In genomic region chr2:224922142-224922727, GRCh38 we compare ENCODE assay signal across 9 cellular contexts.
DNase-seq lines count a peak whose midpoint lies in the region; ATAC-seq and TF ChIP-seq lines count a peak whose summit lies in the region.
"Had no signal": no experiment of that assay in that cellular context is flagged by ENCODE, and none has a peak within 500 bp of the region (broad histone marks: within the 10 kb centered on the region; RNA-seq: fewer than 3 reads in every experiment).

No MANE protein-coding gene starts in this region.

- H3K9ac ChIP-seq in OCI-LY3 (ENCODE audit: low read length) = no peak overlapping the region

- no peaks in the 10 kb centered on the region for H3K27me3 Mint-ChIP-seq in memory B cell
- no peaks in the 10 kb centered on the region for H3K27me3 Mint-ChIP-seq in WTC11 (ENCODE audit: low read depth)

- H3K36me3 ChIP-seq in OCI-LY3 (replicated peaks; ENCODE audit: low read depth, low read length) = peaks cover 25% of the 10 kb centered on the region
- H3K36me3 ChIP-seq in ovary = no peaks in the 10 kb centered on the region

- intact Hi-C loops in ovary (cut with DNase I) = no loop called here

- ATAC-seq in GM18873 (IDR thresholded peaks at IDR 0.05; ENCODE audit: low FRiP score, unreplicated experiment) (peak; percentile 56), HG02852 (IDR thresholded peaks at IDR 0.05; ENCODE audit: unreplicated experiment) (peak; percentile 67), memory B cell (ENCODE audit: low read depth) (peak; percentile 74), WTC11 (no peak)
- ATAC-seq: Panc1 had no signal

- peak overlapping the region; percentile 22; the same call in 1 of the 2 replicates for H3K4me2 ChIP-seq in OCI-LY3 (ENCODE audit: low read length)

- POLR2A ChIA-PET in WTC11 (lab: Charles Lee) = no interaction called here

- H3K4me1 Mint-ChIP-seq in memory B cell (peaks cover 35% of the 10 kb centered on the region), WTC11 (peaks cover 6% of the 10 kb centered on the region; the same call in 1 of the 2 replicates)

- 42 to 69% (median 47%) methylated on average over 2 of the region's 2 CpGs for WGBS in ovary, 3 donors

- H3K36me3 Mint-ChIP-seq in memory B cell = peaks cover 15% of the 10 kb centered on the region
- H3K36me3 Mint-ChIP-seq in WTC11 = no peaks in the 10 kb centered on the region

- H3K4me3 Mint-ChIP-seq in memory B cell (peak overlapping the region; percentile 40), WTC11 (no peak overlapping the region)

- peak overlapping the region; percentile 11 for H3K27ac Mint-ChIP-seq in memory B cell
- H3K27ac Mint-ChIP-seq in WTC11 = no peak overlapping the region

- TF ChIP-seq POLR2A in ovary (IDR thresholded peaks at IDR 0.05) = no peak

- TF ChIP-seq CTCF in OCI-LY3 (IDR thresholded peaks at IDR 0.05; ENCODE audit: low read depth, low read length) (no peak), WTC11 (IDR thresholded peaks at IDR 0.05) (no peak), ovary (IDR thresholded peaks at IDR 0.05) (no peak)

- H3K9me3 Mint-ChIP-seq in memory B cell = no peaks in the 10 kb centered on the region
- H3K9me3 Mint-ChIP-seq in WTC11 = no peaks in the 10 kb centered on the region

- no peak for DNase-seq in memory B cell (ENCODE audit: low spot score in 2 of 2)
- DNase-seq in WTC11 (ENCODE audit: low spot score) = no peak
- no peak for DNase-seq in activated CD4-positive, CD25-positive, alpha-beta regulatory T cell (lab: John Stamatoyannopoulos, UW)
- no peak for DNase-seq in ovary
- no peak for DNase-seq in COR-L47 (lab: John Stamatoyannopoulos, UW)

- CTCF ChIA-PET in WTC11 (lab: Charles Lee) = interaction anchor here (0.7 kb wide), 1 partner anchor 25 kb away, joined by 4 read pairs; no protein-coding TSS in a partner anchor

- H3K27me3 ChIP-seq in OCI-LY3 (ENCODE audit: low read depth, low read length) = no peaks in the 10 kb centered on the region
- no peaks in the 10 kb centered on the region for H3K27me3 ChIP-seq in ovary

- H2AFZ ChIP-seq in OCI-LY3 (ENCODE audit: low read depth, low read length) = no peak overlapping the region

- peaks cover 29% of the 10 kb centered on the region for H3K79me2 ChIP-seq in OCI-LY3 (ENCODE audit: low read length)

- peaks cover 32% of the 10 kb centered on the region; the same call in 1 of the 2 replicates for H4K20me1 ChIP-seq in OCI-LY3 (ENCODE audit: insufficient read depth, low read length)

- H3K4me3 ChIP-seq in OCI-LY3 (ENCODE audit: low read length) (no peak overlapping the region), ovary (no peak overlapping the region)

- peaks cover 53% of the 10 kb centered on the region for H3K4me1 ChIP-seq in OCI-LY3 (ENCODE audit: low read length)
- peaks cover 5% of the 10 kb centered on the region for H3K4me1 ChIP-seq in ovary (ENCODE audit: insufficient read depth)

- H3K9me3 ChIP-seq in OCI-LY3 (ENCODE audit: insufficient read depth, low read length) (no peaks in the 10 kb centered on the region), ovary (no peaks in the 10 kb centered on the region)

- no peak for TF ChIP-seq EP300 in ovary (IDR thresholded peaks at IDR 0.05)

- H3K27ac ChIP-seq in OCI-LY3 (ENCODE audit: low read length) (no peak overlapping the region), ovary (no peak overlapping the region)

TF ChIP-seq in WTC11, 78 proteins besides CTCF, POLR2A, EP300 and RAD21:
- TF ChIP-seq NR1H2 (CRISPR knock-in tag; IDR thresholded peaks at IDR 0.05) (no peak), SMAD3 (CRISPR knock-in tag; IDR thresholded peaks at IDR 0.05; ENCODE audit: borderline replicate concordance) (no peak), E2F1 (CRISPR knock-in tag; IDR thresholded peaks at IDR 0.05) (no peak), ZNF317 (CRISPR knock-in tag; IDR thresholded peaks at IDR 0.05; ENCODE audit: borderline replicate concordance, low read depth) (no peak), ZBTB43 (CRISPR knock-in tag; IDR thresholded peaks at IDR 0.05) (no peak), HMGA2 (CRISPR knock-in tag; IDR thresholded peaks at IDR 0.05) (no peak), JAZF1 (CRISPR knock-in tag; IDR thresholded peaks at IDR 0.05) (no peak), ETV6 (CRISPR knock-in tag; IDR thresholded peaks at IDR 0.05) (no peak), ZBTB21 (CRISPR knock-in tag; IDR thresholded peaks at IDR 0.05; ENCODE audit: borderline replicate concordance) (no peak)
- TF ChIP-seq, protein P1, sequence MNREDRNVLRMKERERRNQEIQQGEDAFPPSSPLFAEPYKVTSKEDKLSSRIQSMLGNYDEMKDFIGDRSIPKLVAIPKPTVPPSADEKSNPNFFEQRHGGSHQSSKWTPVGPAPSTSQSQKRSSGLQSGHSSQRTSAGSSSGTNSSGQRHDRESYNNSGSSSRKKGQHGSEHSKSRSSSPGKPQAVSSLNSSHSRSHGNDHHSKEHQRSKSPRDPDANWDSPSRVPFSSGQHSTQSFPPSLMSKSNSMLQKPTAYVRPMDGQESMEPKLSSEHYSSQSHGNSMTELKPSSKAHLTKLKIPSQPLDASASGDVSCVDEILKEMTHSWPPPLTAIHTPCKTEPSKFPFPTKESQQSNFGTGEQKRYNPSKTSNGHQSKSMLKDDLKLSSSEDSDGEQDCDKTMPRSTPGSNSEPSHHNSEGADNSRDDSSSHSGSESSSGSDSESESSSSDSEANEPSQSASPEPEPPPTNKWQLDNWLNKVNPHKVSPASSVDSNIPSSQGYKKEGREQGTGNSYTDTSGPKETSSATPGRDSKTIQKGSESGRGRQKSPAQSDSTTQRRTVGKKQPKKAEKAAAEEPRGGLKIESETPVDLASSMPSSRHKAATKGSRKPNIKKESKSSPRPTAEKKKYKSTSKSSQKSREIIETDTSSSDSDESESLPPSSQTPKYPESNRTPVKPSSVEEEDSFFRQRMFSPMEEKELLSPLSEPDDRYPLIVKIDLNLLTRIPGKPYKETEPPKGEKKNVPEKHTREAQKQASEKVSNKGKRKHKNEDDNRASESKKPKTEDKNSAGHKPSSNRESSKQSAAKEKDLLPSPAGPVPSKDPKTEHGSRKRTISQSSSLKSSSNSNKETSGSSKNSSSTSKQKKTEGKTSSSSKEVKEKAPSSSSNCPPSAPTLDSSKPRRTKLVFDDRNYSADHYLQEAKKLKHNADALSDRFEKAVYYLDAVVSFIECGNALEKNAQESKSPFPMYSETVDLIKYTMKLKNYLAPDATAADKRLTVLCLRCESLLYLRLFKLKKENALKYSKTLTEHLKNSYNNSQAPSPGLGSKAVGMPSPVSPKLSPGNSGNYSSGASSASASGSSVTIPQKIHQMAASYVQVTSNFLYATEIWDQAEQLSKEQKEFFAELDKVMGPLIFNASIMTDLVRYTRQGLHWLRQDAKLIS (CRISPR knock-in tag; IDR thresholded peaks at IDR 0.05; ENCODE audit: borderline replicate concordance) = no peak
